Comparison of ENCODE assay signal across 13 cellular contexts in genomic region chr3:196016485-196016884, GRCh38.
DNase-seq lines count a peak whose midpoint lies in the region; ATAC-seq, FAIRE-seq and TF ChIP-seq lines count a peak whose summit lies in the region.
"Had no signal": no experiment of that assay in that cellular context is flagged by ENCODE, and none has a peak within 500 bp of the region (broad histone marks: within the 10 kb centered on the region; RNA-seq: fewer than 3 reads in every experiment).

No MANE protein-coding gene starts in this region.

- H3K27me3 ChIP-seq in GM23248 (replicated peaks; ENCODE audit: insufficient read depth) (peaks cover 16% of the 10 kb centered on the region; the same call in 1 of the 2 replicates), smooth muscle cell (ENCODE audit: low read depth) (no peaks in the 10 kb centered on the region), H9 (ENCODE audit: insufficient read depth, low read length) (no peaks in the 10 kb centered on the region)

- H4K20me1 ChIP-seq in GM23248 (ENCODE audit: insufficient read depth) (no peaks in the 10 kb centered on the region), smooth muscle cell (ENCODE audit: low read depth) (no peaks in the 10 kb centered on the region), H9 (ENCODE audit: control insufficient read depth, insufficient read depth, insufficient read length) (no peaks in the 10 kb centered on the region)

- peaks cover 16% of the 10 kb centered on the region for H3K27me3 Mint-ChIP-seq in H9 (ENCODE audit: low read depth)

- no peaks in the 10 kb centered on the region; a peak in 1 of 5 replicates for H3K9me3 Mint-ChIP-seq in H9
- H3K9me3 Mint-ChIP-seq: natural killer cell treated with Interleukin-12 subunit alpha and Interleukin-12 subunit beta and Interleukin-15 and Interleukin-18, amount 100 ng/mL, for 72 hours had no signal

- H3K4me2 ChIP-seq in GM23248 (ENCODE audit: unreplicated experiment) (no peak overlapping the region), smooth muscle cell (peak overlapping the region; percentile 21), H9 (ENCODE audit: insufficient read depth, insufficient read length, low read length) (no peak overlapping the region)

- ATAC-seq in HG03025 (IDR thresholded peaks at IDR 0.05; ENCODE audit: low FRiP score, unreplicated experiment), result no peak

- H3K79me2 ChIP-seq in GM23248 (ENCODE audit: insufficient read depth) (no peaks in the 10 kb centered on the region), smooth muscle cell (ENCODE audit: low read depth) (no peaks in the 10 kb centered on the region), H9 (ENCODE audit: insufficient read depth, low read length) (no peaks in the 10 kb centered on the region)

- in situ Hi-C loops in GM23248 (cut with MboI), result no loop called here

- no peaks in the 10 kb centered on the region for H3F3A ChIP-seq in GM23248 (ENCODE audit: insufficient read depth)
- no peaks in the 10 kb centered on the region for H3F3A ChIP-seq in smooth muscle cell (ENCODE audit: low read depth)

- no peak overlapping the region for H4K91ac ChIP-seq in H9 (ENCODE audit: insufficient read length, low read depth, low read length)

- H4K5ac ChIP-seq in H9 (ENCODE audit: insufficient read length, low read depth, low read length), result no peak overlapping the region

- H3K27ac ChIP-seq in GM23248, result no peak overlapping the region
- no peak overlapping the region for H3K27ac ChIP-seq in smooth muscle cell (ENCODE audit: low read depth)
- H3K27ac ChIP-seq in H9 (ENCODE audit: insufficient read length, low read depth, low read length), result no peak overlapping the region

- H2AFZ ChIP-seq in GM23248 (no peak overlapping the region), smooth muscle cell (ENCODE audit: low read depth) (no peak overlapping the region), H9 (ENCODE audit: low read length) (no peak overlapping the region)

- FAIRE-seq in RCC 7860 (lab: Jason Lieb, UNC), result peak; percentile 10
- FAIRE-seq: keratinocyte had no signal

- H3K79me1 ChIP-seq in H9 (ENCODE audit: insufficient read depth, low read depth, low read length, poor library complexity, severe bottlenecking), result no peaks in the 10 kb centered on the region

- H3K4me1 ChIP-seq in GM23248 (ENCODE audit: insufficient read depth) (0 out of 2 replicates have a peak, but pooled peaks cover 5% of the 10 kb centered on the region), smooth muscle cell (ENCODE audit: low read depth) (no peaks in the 10 kb centered on the region), H9 (ENCODE audit: insufficient read depth, low read length) (no peaks in the 10 kb centered on the region)

- WGBS in GM23248 (ENCODE audit: low coverage in 1 of 2, low lambda C conversion rate in 2 of 2, missing lambda C conversion rate in 2 of 2), 2 experiments, result 17 to 30% methylated on average over 2 of the region's 2 CpGs
- WGBS in smooth muscle cell (ENCODE audit: low lambda C conversion rate), result 33% methylated on average over 2 of the region's 2 CpGs
- WGBS in H9 (ENCODE audit: extremely low coverage, insufficient read length, low lambda C conversion rate), result no CpG with 5 or more reads among the region's 2 CpGs

- H3K23ac ChIP-seq in H9 (ENCODE audit: insufficient read length, low read depth, low read length), result no peak overlapping the region

- H3K4ac ChIP-seq in H9 (ENCODE audit: low read depth, low read length), result no peak overlapping the region

- H3K9ac ChIP-seq in GM23248 (no peak overlapping the region), smooth muscle cell (ENCODE audit: low read depth) (no peak overlapping the region), H9 (ENCODE audit: extremely low read depth, insufficient read length, low read length) (no peak overlapping the region)

- H2AK5ac ChIP-seq in H9 (ENCODE audit: insufficient read length, low read length), result no peak overlapping the region

- H3K4me1 Mint-ChIP-seq in H9, result no peaks in the 10 kb centered on the region

- no peak overlapping the region for H2BK20ac ChIP-seq in H9 (ENCODE audit: low read depth, low read length, poor library complexity, severe bottlenecking)

- H3K4me3 ChIP-seq in GM23248 (no peak overlapping the region), smooth muscle cell (no peak overlapping the region)

- TF ChIP-seq CTCF in smooth muscle cell (IDR thresholded peaks at IDR 0.05; ENCODE audit: borderline replicate concordance, insufficient read depth, poor library complexity, severe bottlenecking) (no peak), H9 (conservative IDR thresholded peaks at IDR 0.05) (no peak)

- no peak overlapping the region for H3K27ac Mint-ChIP-seq in H9
- H3K27ac Mint-ChIP-seq: activated naive CD8-positive, alpha-beta T cell treated with anti-CD3 and anti-CD28 coated beads, Interleukin-2, amount 10 ng/mL, durations not matched to agents 7 days and 5 days; natural killer cell treated with Interleukin-12 subunit alpha and Interleukin-12 subunit beta and Interleukin-15 and Interleukin-18, amount 100 ng/mL, for 72 hours had no signal

- DNase-seq in GM23248 (peak; percentile 71), RCC 7860 (ENCODE audit: low spot score) (peak; percentile 21), fibroblast of gingiva (ENCODE audit: low read depth) (peak; percentile 63), smooth muscle cell (lab: John Stamatoyannopoulos, UW; ENCODE audit: unreplicated experiment) (no peak), H9 (no peak)
- DNase-seq in stimulated activated CD4-positive, alpha-beta T cell treated with anti-CD3 and anti-CD28 coated beads, Interleukin-4, amount 100 ng/mL, for 4 hours, result no peak
- DNase-seq: activated naive CD8-positive, alpha-beta T cell treated with anti-CD3 and anti-CD28 coated beads, Interleukin-2, amount 10 ng/mL, durations not matched to agents 7 days and 5 days; DMS79; NCI-H1436; T-helper 2 cell had no signal

- no peak overlapping the region for H2BK120ac ChIP-seq in H9 (ENCODE audit: low read depth, low read length, poor library complexity, severe bottlenecking)

- H3K9me3 ChIP-seq in GM23248 (ENCODE audit: low read depth), result no peaks in the 10 kb centered on the region
- no peaks in the 10 kb centered on the region for H3K9me3 ChIP-seq in smooth muscle cell (replicated peaks; ENCODE audit: low read depth)
- no peaks in the 10 kb centered on the region for H3K9me3 ChIP-seq in H9 (ENCODE audit: control insufficient read depth, low read depth, low read length)

- H3T11ph ChIP-seq in H9 (ENCODE audit: low read length), result no peak overlapping the region

- no peaks in the 10 kb centered on the region for H3K9me2 ChIP-seq in GM23248 (ENCODE audit: insufficient read depth)

- H3K23me2 ChIP-seq in H9 (ENCODE audit: insufficient read length, low read depth, low read length, poor library complexity, severe bottlenecking), result no peaks in the 10 kb centered on the region

- H2BK12ac ChIP-seq in H9 (ENCODE audit: insufficient read length, low read depth, low read length), result no peak overlapping the region

- H3K56ac ChIP-seq in H9 (ENCODE audit: insufficient read length, low read depth, low read length), result no peak overlapping the region

- no peak overlapping the region for H3K18ac ChIP-seq in H9 (ENCODE audit: insufficient read length, low read depth, low read length)

- no peaks in the 10 kb centered on the region for H3K36me3 ChIP-seq in GM23248 (ENCODE audit: low read depth)
- H3K36me3 ChIP-seq in smooth muscle cell (ENCODE audit: low read depth), result no peaks in the 10 kb centered on the region

- no peak overlapping the region for H2BK15ac ChIP-seq in H9 (ENCODE audit: low read depth, low read length)

- H2BK5ac ChIP-seq in H9 (ENCODE audit: insufficient read length, low read length), result no peak overlapping the region

- no peak overlapping the region for H3K4me3 Mint-ChIP-seq in H9
- H3K4me3 Mint-ChIP-seq: activated naive CD8-positive, alpha-beta T cell treated with anti-CD3 and anti-CD28 coated beads, Interleukin-2, amount 10 ng/mL, durations not matched to agents 7 days and 5 days; natural killer cell treated with Interleukin-12 subunit alpha and Interleukin-12 subunit beta and Interleukin-15 and Interleukin-18, amount 100 ng/mL, for 72 hours had no signal

- H4K8ac ChIP-seq in H9 (replicated peaks; ENCODE audit: insufficient read length, low read depth, low read length), result no peak overlapping the region

- no peaks in the 10 kb centered on the region for H3K36me3 Mint-ChIP-seq in H9 (ENCODE audit: insufficient read depth in 1 of 3, low read depth in 3 of 3)
- H3K36me3 Mint-ChIP-seq: activated naive CD8-positive, alpha-beta T cell treated with anti-CD3 and anti-CD28 coated beads, Interleukin-2, amount 10 ng/mL, durations not matched to agents 7 days and 5 days; natural killer cell treated with Interleukin-12 subunit alpha and Interleukin-12 subunit beta and Interleukin-15 and Interleukin-18, amount 100 ng/mL, for 72 hours had no signal

- H3K14ac ChIP-seq in H9 (ENCODE audit: insufficient read depth, low read length), result no peak overlapping the region

Comparison
In these comparisons a context has a peak if more than half of its experiments do, and no peak if none do; other contexts are left out.
1. DNase-seq: peak in GM23248 (single experiment), RCC 7860 (single experiment) and fibroblast of gingiva (single experiment); none in smooth muscle cell (single experiment), stimulated activated CD4-positive, alpha-beta T cell treated with anti-CD3 and anti-CD28 coated beads, Interleukin-4, amount 100 ng/mL, for 4 hours (0 of 2) and H9 (single experiment).